In genomic region chr16:7532534-7532933, GRCh38 we compare ENCODE assay signal across 6 cellular contexts.
"Had no signal": no experiment of that assay in that cellular context is flagged by ENCODE, and none has a peak within 500 bp of the region (broad histone marks: within the 10 kb centered on the region; RNA-seq: fewer than 3 reads in every experiment).

No MANE protein-coding gene starts in this region.

- H3K27ac Mint-ChIP-seq: IgD-negative memory B cell had no signal

- H3K36me3 Mint-ChIP-seq: IgD-negative memory B cell had no signal

- FAIRE-seq: HTR-8/SVneo had no signal

- DNase-seq: IMR-90, KBM-7, KG1 had no signal

- H3K4me1 Mint-ChIP-seq: IgD-negative memory B cell had no signal

- H3K27ac ChIP-seq: HL-60 had no signal
